17 cellular contexts compared by ENCODE assay signal in the genomic region with DNA sequence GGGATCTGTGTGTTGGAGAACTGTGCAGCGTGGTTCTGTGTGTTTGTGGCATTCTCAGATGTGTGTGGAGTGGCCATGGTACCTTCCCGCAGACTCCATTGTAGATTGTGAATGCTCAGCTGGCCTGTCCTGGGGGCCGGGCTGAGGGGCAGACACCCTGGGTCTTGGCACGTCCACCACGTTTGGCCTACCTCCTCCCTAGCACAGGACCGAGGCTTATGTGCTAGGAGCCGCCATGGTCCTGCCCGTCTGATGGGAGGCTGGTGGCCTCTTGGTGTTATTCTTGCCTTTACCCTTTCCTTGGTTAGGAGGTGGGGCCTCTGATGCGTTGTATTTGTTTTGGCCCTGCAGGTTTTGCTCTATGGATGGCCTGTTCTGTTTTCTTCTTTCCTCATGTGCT. TPM values are rescaled to one million over a fixed set of nuclear protein-coding genes. Genes with fewer than 3 reads are reported as not detected.
DNase-seq lines count a peak whose midpoint lies in the region; ATAC-seq, FAIRE-seq and TF ChIP-seq lines count a peak whose summit lies in the region.
"Had no signal": no experiment of that assay in that cellular context is flagged by ENCODE, and none has a peak within 500 bp of the region (broad histone marks: within the 10 kb centered on the region; RNA-seq: fewer than 3 reads in every experiment).

No MANE protein-coding gene starts in this region.

- ATAC-seq in natural killer cell treated with Interleukin-12 subunit alpha and Interleukin-12 subunit beta and Interleukin-15 and Interleukin-18, amount 100 ng/mL, for 72 hours, result no peak
- ATAC-seq in natural killer cell (no peak), HG02840 (IDR thresholded peaks at IDR 0.05; ENCODE audit: low FRiP score, unreplicated experiment) (no peak)

- peak overlapping the region; percentile 62 for H3K9ac ChIP-seq in astrocyte (ENCODE audit: low read length)

- peak; percentile 29 for DNase-seq in natural killer cell treated with Interleukin-12 subunit alpha and Interleukin-12 subunit beta and Interleukin-15 and Interleukin-18, amount 100 ng/mL, for 72 hours (ENCODE audit: low spot score)
- no peak for DNase-seq in natural killer cell
- no peak for DNase-seq in astrocyte (ENCODE audit: low read depth)
- no peak for DNase-seq in osteoblast (ENCODE audit: insufficient read length, low spot score, missing footprints)
- no peak for DNase-seq in vagina (ENCODE audit: extremely low spot score in 2 of 2)
- DNase-seq in hypothalamus (lab: John Stamatoyannopoulos, UW), result no peak
- DNase-seq in GM19240 (ENCODE audit: insufficient read length, low spot score), result no peak
- DNase-seq: foreskin fibroblast; NCI-H2171; SIG-M5; stimulated activated CD4-positive, alpha-beta T cell treated with anti-CD3 and anti-CD28 coated beads, Interleukin-2, amount 100 ng/mL, for 24 hours had no signal

- peaks cover 23 to 24% of the 10 kb centered on the region in 2 donors for H3K4me1 Mint-ChIP-seq in natural killer cell treated with Interleukin-12 subunit alpha and Interleukin-12 subunit beta and Interleukin-15 and Interleukin-18, amount 100 ng/mL, for 72 hours (ENCODE audit: low read depth in 2 of 2)
- H3K4me1 Mint-ChIP-seq in natural killer cell, result peaks cover 39 to 42% of the 10 kb centered on the region in 2 donors
- H3K4me1 Mint-ChIP-seq in astrocyte (ENCODE audit: low read depth, unreplicated experiment), result peaks cover 52% of the 10 kb centered on the region

- no peaks in the 10 kb centered on the region for H3K9me3 Mint-ChIP-seq in natural killer cell treated with Interleukin-12 subunit alpha and Interleukin-12 subunit beta and Interleukin-15 and Interleukin-18, amount 100 ng/mL, for 72 hours
- H3K9me3 Mint-ChIP-seq in natural killer cell (no peaks in the 10 kb centered on the region), astrocyte (ENCODE audit: unreplicated experiment) (no peaks in the 10 kb centered on the region)

- FAIRE-seq in astrocyte (lab: Jason Lieb, UNC), result no peak
- FAIRE-seq: endometrium had no signal

- TF ChIP-seq CTCF in natural killer cell (IDR thresholded peaks at IDR 0.05) (no peak), astrocyte (IDR thresholded peaks at IDR 0.05; ENCODE audit: insufficient read depth, low read depth, low read length) (no peak), osteoblast (IDR thresholded peaks at IDR 0.05; ENCODE audit: extremely low read depth, low read depth, low read length) (no peak), vagina (IDR thresholded peaks at IDR 0.05) (no peak)

- peaks cover 14% of the 10 kb centered on the region for H3K36me3 Mint-ChIP-seq in natural killer cell treated with Interleukin-12 subunit alpha and Interleukin-12 subunit beta and Interleukin-15 and Interleukin-18, amount 100 ng/mL, for 72 hours
- H3K36me3 Mint-ChIP-seq in natural killer cell, result peaks cover 7% of the 10 kb centered on the region
- peaks cover 5% of the 10 kb centered on the region for H3K36me3 Mint-ChIP-seq in astrocyte (ENCODE audit: low read depth, unreplicated experiment)

- H3K27ac Mint-ChIP-seq in natural killer cell treated with Interleukin-12 subunit alpha and Interleukin-12 subunit beta and Interleukin-15 and Interleukin-18, amount 100 ng/mL, for 72 hours, result no peak overlapping the region
- no peak overlapping the region for H3K27ac Mint-ChIP-seq in natural killer cell
- H3K27ac Mint-ChIP-seq in astrocyte (ENCODE audit: unreplicated experiment), result peak overlapping the region; percentile 96

- H3K27me3 ChIP-seq in astrocyte (ENCODE audit: insufficient read depth, low read length) (no peaks in the 10 kb centered on the region), osteoblast (ENCODE audit: insufficient read depth, low read length) (no peaks in the 10 kb centered on the region), vagina (no peaks in the 10 kb centered on the region)
- H3K27me3 ChIP-seq: suprapubic skin had no signal

- H3K27ac ChIP-seq in astrocyte (ENCODE audit: low read depth, low read length), result peak overlapping the region; percentile 88
- peak overlapping the region; percentile 86 for H3K27ac ChIP-seq in osteoblast (ENCODE audit: low read depth, low read length)
- H3K27ac ChIP-seq in vagina, result peak overlapping the region; percentile 73
- H3K27ac ChIP-seq: suprapubic skin had no signal

- H3K4me2 ChIP-seq in astrocyte (ENCODE audit: low read length) (peak overlapping the region; percentile 80), osteoblast (ENCODE audit: insufficient read depth, low read length) (no peak overlapping the region)

- intact Hi-C loops in natural killer cell (cut with micrococcal nuclease), result no loop called here
- intact Hi-C loops in vagina (cut with DNase I), result no loop called here

- H3K79me2 ChIP-seq in astrocyte (ENCODE audit: insufficient read depth, low read length) (peaks cover 45% of the 10 kb centered on the region), osteoblast (ENCODE audit: insufficient read depth, low read length) (peaks cover 50% of the 10 kb centered on the region)

- H2AFZ ChIP-seq in astrocyte (ENCODE audit: low read depth, low read length) (no peak overlapping the region), osteoblast (ENCODE audit: low read length) (no peak overlapping the region)

- TF ChIP-seq POLR2A in vagina (IDR thresholded peaks at IDR 0.05), result no peak

- H3K4me1 ChIP-seq in astrocyte (ENCODE audit: insufficient read depth, low read length) (peaks cover 50% of the 10 kb centered on the region), osteoblast (ENCODE audit: insufficient read depth, low read length) (peaks cover 40% of the 10 kb centered on the region), vagina (peaks cover 35% of the 10 kb centered on the region)

- no peak overlapping the region for H3K4me3 Mint-ChIP-seq in natural killer cell treated with Interleukin-12 subunit alpha and Interleukin-12 subunit beta and Interleukin-15 and Interleukin-18, amount 100 ng/mL, for 72 hours
- H3K4me3 Mint-ChIP-seq in natural killer cell (no peak overlapping the region), astrocyte (ENCODE audit: unreplicated experiment) (peak overlapping the region; percentile 1)

- H3K4me3 ChIP-seq in astrocyte (ENCODE audit: insufficient read depth, low read depth, low read length), result no peak overlapping the region
- H3K4me3 ChIP-seq in osteoblast (ENCODE audit: insufficient read depth, low read length), result no peak overlapping the region
- no peak overlapping the region for H3K4me3 ChIP-seq in vagina
- H3K4me3 ChIP-seq: suprapubic skin had no signal

- H4K20me1 ChIP-seq in astrocyte (ENCODE audit: insufficient read depth, low read length) (peaks cover 93% of the 10 kb centered on the region), osteoblast (ENCODE audit: insufficient read depth, low read length) (peaks cover 71% of the 10 kb centered on the region)

- peaks cover 0 to 2% of the 10 kb centered on the region in 2 donors for H3K27me3 Mint-ChIP-seq in natural killer cell treated with Interleukin-12 subunit alpha and Interleukin-12 subunit beta and Interleukin-15 and Interleukin-18, amount 100 ng/mL, for 72 hours
- peaks cover 0 to 3% of the 10 kb centered on the region in 2 donors for H3K27me3 Mint-ChIP-seq in natural killer cell (ENCODE audit: low read depth in 2 of 2)
- no peaks in the 10 kb centered on the region for H3K27me3 Mint-ChIP-seq in astrocyte (ENCODE audit: low read depth, unreplicated experiment)

- H3K36me3 ChIP-seq in astrocyte (ENCODE audit: insufficient read depth, low read length), result peaks cover 7% of the 10 kb centered on the region
- H3K36me3 ChIP-seq in osteoblast (ENCODE audit: insufficient read depth, low read length), result peaks cover 26% of the 10 kb centered on the region
- H3K36me3 ChIP-seq in vagina, result peaks cover 0 to 13% of the 10 kb centered on the region in 2 donors

- no peaks in the 10 kb centered on the region for H3K9me3 ChIP-seq in astrocyte (ENCODE audit: insufficient read depth, low read depth, low read length)
- no peaks in the 10 kb centered on the region for H3K9me3 ChIP-seq in osteoblast (ENCODE audit: low read depth, low read length)
- H3K9me3 ChIP-seq in vagina, result no peaks in the 10 kb centered on the region
- H3K9me3 ChIP-seq: suprapubic skin had no signal

RNA-seq across cellular contexts. Expression of gene SNAP47, which starts 25.1 kb away (rescaled TPM):
- 10 to 100 TPM; 23.5 to 32.5 TPM for total RNA-seq in natural killer cell treated with Interleukin-12 subunit alpha and Interleukin-12 subunit beta and Interleukin-15 and Interleukin-18, amount 100 ng/mL, for 72 hours
- total RNA-seq in natural killer cell (10 to 100 TPM; 19.0 to 24.2 (median 23.1) TPM), astrocyte (31.6 and 31.9 TPM in 2 replicates), osteoblast (47.7 and 51.4 TPM in 2 replicates), vagina (28.7 TPM)

RNA-seq across cellular contexts. Expression of gene JMJD4, which starts 25.3 kb away (rescaled TPM):
- 10 to 100 TPM; 17.3 to 34.0 TPM for total RNA-seq in natural killer cell treated with Interleukin-12 subunit alpha and Interleukin-12 subunit beta and Interleukin-15 and Interleukin-18, amount 100 ng/mL, for 72 hours
- total RNA-seq in natural killer cell, result 10 to 100 TPM in 2 of 3 donors, 1 to 10 TPM in 1; 8.8 to 12.4 (median 12.3) TPM
- 17.5 and 18.5 TPM in 2 replicates for total RNA-seq in astrocyte
- 27.5 and 30.4 TPM in 2 replicates for total RNA-seq in osteoblast
- 18.2 TPM for total RNA-seq in vagina

RNA-seq across cellular contexts. Expression of gene PRSS38, which starts 55.1 kb away (rescaled TPM):
- not detected for total RNA-seq in natural killer cell treated with Interleukin-12 subunit alpha and Interleukin-12 subunit beta and Interleukin-15 and Interleukin-18, amount 100 ng/mL, for 72 hours
- total RNA-seq in natural killer cell (not detected), astrocyte (not detected in 2 replicates), osteoblast (not detected in 2 replicates), vagina (not detected)
- total RNA-seq: cerebellum, lung microvascular endothelial cell, renal cortical epithelial cell, suprapubic skin had no signal
